Comparison of ENCODE assay signal across 15 cellular contexts in the genomic region with DNA sequence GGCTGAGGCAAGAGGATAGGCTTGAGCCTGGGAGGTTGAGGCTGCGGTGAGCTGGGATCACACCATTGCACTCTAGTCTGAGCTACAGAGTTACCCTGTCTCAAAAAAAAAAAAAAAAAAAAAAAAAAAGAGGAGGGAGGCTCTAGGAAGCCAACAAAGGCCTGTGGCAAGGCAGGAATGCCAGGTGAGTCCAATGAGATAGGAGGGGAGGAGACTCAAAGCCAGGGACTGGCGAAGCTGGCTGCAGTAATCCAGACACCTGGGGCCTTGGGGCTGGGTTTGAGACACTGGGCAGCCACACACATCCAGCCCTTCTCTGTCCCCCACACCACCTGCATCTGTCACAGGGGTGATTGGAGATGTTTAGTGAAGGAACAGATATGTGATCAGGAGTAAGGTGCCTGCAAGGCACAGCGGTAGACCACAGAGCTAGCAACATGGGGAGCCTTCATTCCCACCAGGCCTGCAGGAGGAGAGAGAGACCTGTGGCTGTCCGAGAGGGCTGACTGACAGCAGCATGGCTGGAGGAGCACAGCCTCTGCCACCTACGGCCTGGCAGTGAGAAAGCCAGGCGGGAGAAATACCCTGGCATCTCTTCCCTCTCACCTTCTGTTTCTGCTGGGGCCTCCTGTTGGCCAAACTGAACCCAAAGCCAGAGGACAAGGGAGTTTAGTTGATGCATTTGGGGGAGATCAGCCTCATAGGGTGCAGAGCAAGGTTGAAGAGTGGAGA. TPM values are rescaled to one million over a fixed set of nuclear protein-coding genes. Genes with fewer than 3 reads are reported as not detected.
DNase-seq lines count a peak whose midpoint lies in the region; ATAC-seq lines count a peak whose summit lies in the region.
"Had no signal": no experiment of that assay in that cellular context is flagged by ENCODE, and none has a peak within 500 bp of the region (broad histone marks: within the 10 kb centered on the region; RNA-seq: fewer than 3 reads in every experiment).

No MANE protein-coding gene starts in this region.

- no peak for ATAC-seq in HG03175 (IDR thresholded peaks at IDR 0.05; ENCODE audit: unreplicated experiment)
- ATAC-seq: CD8-positive, alpha-beta T cell had no signal

- H3K4me3 ChIP-seq in H7 (ENCODE audit: insufficient read depth, low read depth, low read length), result no peak overlapping the region

- peaks cover 8% of the 10 kb centered on the region for H3K27me3 ChIP-seq in H7 (ENCODE audit: control insufficient read depth, insufficient read depth, low read length)
- H3K27me3 ChIP-seq: BE2C had no signal

- DNase-seq in DMS53 treated with DMSO at 0.1 percent for 48 hours (lab: John Stamatoyannopoulos, UW; ENCODE audit: unreplicated experiment) (peak; percentile 5), H7 (peak; percentile 85), SW480 (ENCODE audit: low spot score) (peak; percentile 77), iPS-NIHi11 (ENCODE audit: low spot score) (peak; percentile 78)
- no peak for DNase-seq in activated naive CD4-positive, alpha-beta T cell (lab: John Stamatoyannopoulos, UW)
- DNase-seq in activated CD4-positive, CD25-positive, alpha-beta regulatory T cell (lab: John Stamatoyannopoulos, UW), result no peak
- DNase-seq: BE2C, HCEC 1CT, NCI-H1436 treated with DMSO at 0.1 percent for 48 hours, NCI-H2227 treated with DMSO at 0.1 percent for 48 hours, NCI-H526 treated with DMSO at 0.1 percent for 48 hours, T-helper 1 cell had no signal

- no peaks in the 10 kb centered on the region; the same call in 1 of the 2 replicates for H3K36me3 ChIP-seq in H7 (replicated peaks; ENCODE audit: control insufficient read depth, insufficient read depth, low read length)

RNA-seq across cellular contexts. Expression of a gene that starts 9.5 kb away (rescaled TPM):
- 104 and 113 TPM in 2 replicates for total RNA-seq in H7 (2014; rRNA removed; shearing (Covaris generic))

RNA-seq across cellular contexts. Expression of a gene that starts 9.7 kb away (rescaled TPM):
- 2.9 and 4.2 TPM in 2 replicates for total RNA-seq in H7 (2014; rRNA removed; shearing (Covaris generic))

RNA-seq across cellular contexts. Expression of a gene that starts 19.8 kb away (rescaled TPM):
- 0.07 and 1.2 TPM in 2 replicates for total RNA-seq in H7 (2014; rRNA removed; shearing (Covaris generic))
- total RNA-seq: HT1080 had no signal

RNA-seq across cellular contexts. Expression of a gene that starts 35.4 kb away (rescaled TPM):
- 53.4 and 71.7 TPM in 2 replicates for total RNA-seq in H7 (2014; rRNA removed; shearing (Covaris generic))

RNA-seq across cellular contexts. Expression of a gene that starts 37.2 kb away (rescaled TPM):
- total RNA-seq in H7 (2014; rRNA removed; shearing (Covaris generic)), result 155 and 158 TPM in 2 replicates

Comparison
In these comparisons a context has a peak if more than half of its experiments do, and no peak if none do; other contexts are left out.
1. DNase-seq: peak in DMS53 treated with DMSO at 0.1 percent for 48 hours (single experiment), H7 (single experiment), SW480 (single experiment) and iPS-NIHi11 (single experiment); none in activated naive CD4-positive, alpha-beta T cell (0 of 4) and activated CD4-positive, CD25-positive, alpha-beta regulatory T cell (0 of 4).